ENCODE assay signal across 34 cellular contexts in the genomic region with DNA sequence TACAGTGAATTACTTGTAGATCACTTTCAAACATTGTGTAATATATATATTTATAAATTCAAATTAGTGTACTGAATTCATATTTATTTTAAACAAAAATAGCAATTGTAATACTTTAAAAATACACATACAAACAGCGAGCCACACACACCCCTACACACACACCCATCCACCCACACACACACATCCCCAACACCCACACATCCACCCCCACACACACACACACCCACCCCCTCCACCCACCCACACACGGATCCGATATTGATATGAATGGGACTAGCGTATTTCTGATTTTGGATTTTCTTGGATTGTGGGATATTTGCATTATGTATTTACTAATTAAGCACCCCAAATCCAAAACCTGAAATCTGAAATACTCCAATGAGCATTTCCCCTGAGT.
"Had no signal": no experiment of that assay in that cellular context is flagged by ENCODE, and none has a peak within 500 bp of the region (broad histone marks: within the 10 kb centered on the region; RNA-seq: fewer than 3 reads in every experiment).

No MANE protein-coding gene starts in this region.

- H3K27me3 ChIP-seq: adrenal gland, ascending aorta, body of pancreas, brain microvascular endothelial cell, breast epithelium, cardiac muscle cell had no signal

- DNase-seq: activated effector memory CD4-positive, alpha-beta T cell treated with anti-CD3 and anti-CD28 coated beads, Interleukin-2, amount 50 U/mL, for 16 hours; activated effector memory CD4-positive, alpha-beta T cell treated with Interleukin-2 at 50 U/mL for 16 hours; activated gamma-delta T cell; activated gamma-delta T cell treated with Interleukin-2 at 50 U/mL for 16 hours; activated naive CD4-positive, alpha-beta T cell; activated naive CD4-positive, alpha-beta T cell treated with anti-CD3 and anti-CD28 coated beads for 36 hours; activated naive CD4-positive, alpha-beta T cell treated with anti-CD3 and anti-CD28 coated beads, Interleukin-2, amount 10 ng/mL, durations not matched to agents 7 days and 5 days; activated naive CD4-positive, alpha-beta T cell treated with anti-CD3 and anti-CD28 coated beads, Interleukin-2, amount 50 U/mL, for 16 hours; activated naive CD4-positive, alpha-beta T cell treated with Interleukin-2 at 50 U/mL for 16 hours; activated naive CD8-positive, alpha-beta T cell treated with anti-CD3 and anti-CD28 coated beads for 36 hours; activated naive CD8-positive, alpha-beta T cell treated with anti-CD3 and anti-CD28 coated beads, Interleukin-2, amount 10 ng/mL, durations not matched to agents 7 days and 5 days; activated naive CD8-positive, alpha-beta T cell treated with anti-CD3 and anti-CD28 coated beads, Interleukin-2, amount 50 U/mL, for 24 hours; activated T-cell treated with anti-CD3 and anti-CD28 coated beads, Interleukin-2, amount 50 U/mL, for 1 hour; activated T-cell treated with anti-CD3 and anti-CD28 coated beads, Interleukin-2, amount 50 U/mL, for 24 hours; activated T-cell treated with anti-CD3 and anti-CD28 coated beads, Interleukin-2, amount 50 U/mL, for 4 hours; activated T-cell treated with anti-CD3 and anti-CD28 coated beads, Interleukin-2, amount 50 U/mL, for 48 hours; activated T-cell treated with anti-CD3 and anti-CD28 coated beads, Interleukin-2, amount 50 U/mL, for 72 hours; adrenal gland; amniotic stem cell; amygdala; anterior cingulate cortex; aorta; body of pancreas; brain microvascular endothelial cell; caudate nucleus; central memory CD4-positive, alpha-beta T cell; cerebellar nuclear complex had no signal

- H3K4me3 ChIP-seq: adrenal gland, ascending aorta, body of pancreas, breast epithelium, cardiac muscle cell had no signal

- ATAC-seq: activated naive CD4-positive, alpha-beta T cell treated with anti-CD3 and anti-CD28 coated beads, Interleukin-2, amount 50 U/mL, for 72 hours; activated naive CD8-positive, alpha-beta T cell treated with anti-CD3 and anti-CD28 coated beads, Interleukin-2, amount 50 U/mL, for 24 hours; activated T-cell treated with anti-CD3 and anti-CD28 coated beads, Interleukin-2, amount 50 U/mL, for 4 hours; activated T-cell treated with anti-CD3 and anti-CD28 coated beads, Interleukin-2, amount 50 U/mL, for 72 hours; activated T-helper 17 cell treated with anti-CD3 and anti-CD28 coated beads, Interleukin-2, amount 50 U/mL, for 72 hours; body of pancreas had no signal

- H3K9me3 ChIP-seq: adrenal gland, ascending aorta, body of pancreas, breast epithelium had no signal

- H3K4me1 ChIP-seq: adrenal gland, ascending aorta, body of pancreas, breast epithelium had no signal

- H3K27ac ChIP-seq: adrenal gland, ascending aorta, body of pancreas, brain microvascular endothelial cell, breast epithelium, cardiac muscle cell had no signal

- H3K36me3 ChIP-seq: adrenal gland, ascending aorta, brain microvascular endothelial cell, breast epithelium, cardiac muscle cell had no signal

- FAIRE-seq: astrocyte, bronchial epithelial cell had no signal
